ENCODE assay signal across 13 cellular contexts in the genomic region with DNA sequence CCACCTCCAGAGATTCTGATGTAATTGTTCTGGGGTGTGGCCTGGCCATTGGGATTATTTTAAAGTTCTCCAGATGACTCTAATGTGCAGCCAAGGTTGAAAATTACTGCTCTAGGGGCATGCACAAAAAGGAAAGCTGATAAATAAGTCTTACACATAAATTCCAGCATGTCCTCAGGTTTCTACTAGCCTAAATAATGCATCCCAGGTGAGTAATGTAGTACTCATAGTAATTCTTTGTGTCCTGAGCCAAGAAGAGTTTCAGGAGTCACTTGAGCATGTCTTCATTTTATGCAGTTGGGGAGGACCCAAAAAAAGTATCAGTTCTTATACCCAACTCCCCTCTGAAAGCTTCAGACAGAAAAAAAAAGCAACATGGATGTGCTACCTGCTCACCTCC.
DNase-seq lines count a peak whose midpoint lies in the region; ATAC-seq, FAIRE-seq and TF ChIP-seq lines count a peak whose summit lies in the region.
"Had no signal": no experiment of that assay in that cellular context is flagged by ENCODE, and none has a peak within 500 bp of the region (broad histone marks: within the 10 kb centered on the region; RNA-seq: fewer than 3 reads in every experiment).

No MANE protein-coding gene starts in this region.

- H3K27ac ChIP-seq in RWPE1 (peak overlapping the region; percentile 53; the same call in 1 of the 2 replicates), epithelial cell of prostate (peak overlapping the region; percentile 25), keratinocyte (ENCODE audit: control insufficient read depth, insufficient read depth, low read length) (peak overlapping the region; percentile 19)
- H3K27ac ChIP-seq: BLaER1 treated with 17β-estradiol and CSF1 and Interleukin-3, amounts not matched to agents 10 nM and 100 nM; GM23248 had no signal

- no peaks in the 10 kb centered on the region for H3K27me3 ChIP-seq in keratinocyte (ENCODE audit: control insufficient read depth, extremely low read depth, insufficient read depth, low read length)
- H3K27me3 ChIP-seq: BLaER1 treated with 17β-estradiol and CSF1 and Interleukin-3, amounts not matched to agents 10 nM and 100 nM had no signal

- H3K27ac Mint-ChIP-seq in activated CD8-positive, alpha-beta T cell treated with anti-CD3 and anti-CD28 coated beads, Interleukin-2, amount 10 ng/mL, durations not matched to agents 7 days and 5 days, result no peak overlapping the region
- no peak overlapping the region for H3K27ac Mint-ChIP-seq in activated CD8-positive, alpha-beta memory T cell treated with anti-CD3 and anti-CD28 coated beads, Interleukin-2, amount 10 ng/mL, durations not matched to agents 7 days and 5 days
- H3K27ac Mint-ChIP-seq: CD4-positive, CD25-positive, alpha-beta regulatory T cell had no signal

- TF ChIP-seq CTCF in RWPE1 (conservative IDR thresholded peaks at IDR 0.05; ENCODE audit: low read depth) (no peak), keratinocyte (optimal IDR thresholded peaks at IDR 0.05 in 1 of 3, IDR thresholded peaks at IDR 0.05 in 1 of 3, conservative IDR thresholded peaks at IDR 0.05 in 1 of 3; ENCODE audit: extremely low read depth in 1 of 3, insufficient read depth in 2 of 3, low read length in 3 of 3) (no peak)

- peak overlapping the region; percentile 57 for H3K4me2 ChIP-seq in keratinocyte (ENCODE audit: control insufficient read depth, extremely low read depth, insufficient read depth, low read depth, low read length)
- H3K4me2 ChIP-seq: BLaER1 treated with 17β-estradiol and CSF1 and Interleukin-3, amounts not matched to agents 10 nM and 100 nM had no signal

- H3K27me3 Mint-ChIP-seq in activated CD8-positive, alpha-beta T cell treated with anti-CD3 and anti-CD28 coated beads, Interleukin-2, amount 10 ng/mL, durations not matched to agents 7 days and 5 days (ENCODE audit: low read depth), result peaks cover 7% of the 10 kb centered on the region
- peaks cover 11% of the 10 kb centered on the region for H3K27me3 Mint-ChIP-seq in activated CD8-positive, alpha-beta memory T cell treated with anti-CD3 and anti-CD28 coated beads, Interleukin-2, amount 10 ng/mL, durations not matched to agents 7 days and 5 days

- H3K36me3 Mint-ChIP-seq in activated CD8-positive, alpha-beta T cell treated with anti-CD3 and anti-CD28 coated beads, Interleukin-2, amount 10 ng/mL, durations not matched to agents 7 days and 5 days (ENCODE audit: low read depth), result no peaks in the 10 kb centered on the region
- H3K36me3 Mint-ChIP-seq in activated CD8-positive, alpha-beta memory T cell treated with anti-CD3 and anti-CD28 coated beads, Interleukin-2, amount 10 ng/mL, durations not matched to agents 7 days and 5 days, result no peaks in the 10 kb centered on the region
- H3K36me3 Mint-ChIP-seq: CD4-positive, CD25-positive, alpha-beta regulatory T cell had no signal

- CTCF ChIA-PET in RWPE1 (lab: Yijun Ruan, JAX), result no interaction called here
- CTCF ChIA-PET in activated CD8-positive, alpha-beta T cell treated with anti-CD3 and anti-CD28 coated beads, Interleukin-2, amount 10 ng/mL, durations not matched to agents 7 days and 5 days (lab: Charles Lee), result no interaction called here
- CTCF ChIA-PET in activated CD8-positive, alpha-beta memory T cell treated with anti-CD3 and anti-CD28 coated beads, Interleukin-2, amount 10 ng/mL, durations not matched to agents 7 days and 5 days (lab: Charles Lee), result no interaction called here

- peaks cover 12% of the 10 kb centered on the region for H3K4me1 ChIP-seq in keratinocyte (ENCODE audit: control insufficient read depth, extremely low read depth, insufficient read depth, low read length)
- H3K4me1 ChIP-seq: BLaER1 treated with 17β-estradiol and CSF1 and Interleukin-3, amounts not matched to agents 10 nM and 100 nM had no signal

- H3K4me1 Mint-ChIP-seq in activated CD8-positive, alpha-beta T cell treated with anti-CD3 and anti-CD28 coated beads, Interleukin-2, amount 10 ng/mL, durations not matched to agents 7 days and 5 days (ENCODE audit: low read depth), result no peaks in the 10 kb centered on the region
- H3K4me1 Mint-ChIP-seq in activated CD8-positive, alpha-beta memory T cell treated with anti-CD3 and anti-CD28 coated beads, Interleukin-2, amount 10 ng/mL, durations not matched to agents 7 days and 5 days, result no peaks in the 10 kb centered on the region
- H3K4me1 Mint-ChIP-seq: CD4-positive, CD25-positive, alpha-beta regulatory T cell had no signal

- no peak overlapping the region for H3K4me3 ChIP-seq in keratinocyte (ENCODE audit: control insufficient read depth in 2 of 3, extremely low read depth in 1 of 3, insufficient read depth in 2 of 3, low read depth in 1 of 3, low read length in 3 of 3)
- H3K4me3 ChIP-seq: BLaER1 treated with 17β-estradiol and CSF1 and Interleukin-3, amounts not matched to agents 10 nM and 100 nM; GM23248 had no signal

- dilution Hi-C loops in keratinocyte (cut with MboI; ENCODE audit: extremely low pct_ligation_motif_present, low sequenced_read_pairs), result no loop called here

- no peak for ATAC-seq in activated CD8-positive, alpha-beta T cell treated with anti-CD3 and anti-CD28 coated beads, Interleukin-2, amount 10 ng/mL, durations not matched to agents 7 days and 5 days
- no peak for ATAC-seq in activated CD8-positive, alpha-beta memory T cell treated with anti-CD3 and anti-CD28 coated beads, Interleukin-2, amount 10 ng/mL, durations not matched to agents 7 days and 5 days

- H3K9me3 Mint-ChIP-seq in activated CD8-positive, alpha-beta T cell treated with anti-CD3 and anti-CD28 coated beads, Interleukin-2, amount 10 ng/mL, durations not matched to agents 7 days and 5 days (ENCODE audit: insufficient read depth), result no peaks in the 10 kb centered on the region
- H3K9me3 Mint-ChIP-seq in activated CD8-positive, alpha-beta memory T cell treated with anti-CD3 and anti-CD28 coated beads, Interleukin-2, amount 10 ng/mL, durations not matched to agents 7 days and 5 days (ENCODE audit: low read depth), result no peaks in the 10 kb centered on the region

- H3K9me3 ChIP-seq in keratinocyte (ENCODE audit: control insufficient read depth, low read depth, low read length), result no peaks in the 10 kb centered on the region
- H3K9me3 ChIP-seq: BLaER1 treated with 17β-estradiol and CSF1 and Interleukin-3, amounts not matched to agents 10 nM and 100 nM had no signal

- peak; percentile 78 for FAIRE-seq in keratinocyte (lab: Jason Lieb, UNC)
- FAIRE-seq: H54 had no signal

- H3K79me2 ChIP-seq in keratinocyte (ENCODE audit: control insufficient read depth, insufficient read depth, low read length), result no peaks in the 10 kb centered on the region

- H3K9me1 ChIP-seq in keratinocyte (ENCODE audit: control insufficient read depth, extremely low read depth, insufficient read depth, low read length), result no peaks in the 10 kb centered on the region

- no peak overlapping the region for H2AFZ ChIP-seq in keratinocyte (ENCODE audit: control insufficient read depth, low read length)
- H2AFZ ChIP-seq: GM23248 had no signal

- DNase-seq in HPDE6-E6E7 (ENCODE audit: extremely low spot score), result peak; percentile 65
- DNase-seq in RWPE1 (ENCODE audit: low spot score), result peak; percentile 91
- peak; percentile 59 for DNase-seq in epithelial cell of prostate (ENCODE audit: low read depth, low spot score)
- peak; percentile 54 for DNase-seq in keratinocyte (ENCODE audit: low read depth, low spot score)
- DNase-seq in stimulated activated CD4-positive, alpha-beta T cell treated with anti-CD3 and anti-CD28 coated beads, Interleukin-15, amount 100 ng/mL, for 24 hours, result no peak
- DNase-seq in activated CD8-positive, alpha-beta T cell treated with anti-CD3 and anti-CD28 coated beads, Interleukin-2, amount 10 ng/mL, durations not matched to agents 7 days and 5 days, result no peak
- DNase-seq in activated CD8-positive, alpha-beta memory T cell treated with anti-CD3 and anti-CD28 coated beads, Interleukin-2, amount 50 U/mL, for 48 hours, result no peak
- no peak for DNase-seq in activated CD8-positive, alpha-beta memory T cell treated with anti-CD3 and anti-CD28 coated beads, Interleukin-2, amount 10 ng/mL, durations not matched to agents 7 days and 5 days
- DNase-seq: ACHN; CD4-positive, CD25-positive, alpha-beta regulatory T cell; GM23248 had no signal

- no peaks in the 10 kb centered on the region for H3K36me3 ChIP-seq in keratinocyte (ENCODE audit: control insufficient read depth in 2 of 2, extremely low read depth in 1 of 2, insufficient read depth in 2 of 2, low read length in 2 of 2)
- H3K36me3 ChIP-seq: BLaER1 treated with 17β-estradiol and CSF1 and Interleukin-3, amounts not matched to agents 10 nM and 100 nM had no signal

- H3K9ac ChIP-seq in keratinocyte (ENCODE audit: control insufficient read depth, extremely low read depth, insufficient read depth, low read length), result no peak overlapping the region
- H3K9ac ChIP-seq: BLaER1 treated with 17β-estradiol and CSF1 and Interleukin-3, amounts not matched to agents 10 nM and 100 nM; GM23248 had no signal

- no peaks in the 10 kb centered on the region for H4K20me1 ChIP-seq in keratinocyte (ENCODE audit: control insufficient read depth, extremely low read depth, insufficient read depth, low read length)
- H4K20me1 ChIP-seq: BLaER1 treated with 17β-estradiol and CSF1 and Interleukin-3, amounts not matched to agents 10 nM and 100 nM had no signal

- POLR2A ChIA-PET in RWPE1 (lab: Yijun Ruan, JAX; ENCODE audit: low non-redundant PET), result interaction anchor here (0.6 kb wide), 1 partner anchor 12 kb away, joined by 3 read pairs; no protein-coding TSS in a partner anchor
- POLR2A ChIA-PET in activated CD8-positive, alpha-beta T cell treated with anti-CD3 and anti-CD28 coated beads, Interleukin-2, amount 10 ng/mL, durations not matched to agents 7 days and 5 days (lab: Charles Lee), result no interaction called here

- H3K4me3 Mint-ChIP-seq in activated CD8-positive, alpha-beta T cell treated with anti-CD3 and anti-CD28 coated beads, Interleukin-2, amount 10 ng/mL, durations not matched to agents 7 days and 5 days, result no peak overlapping the region
- H3K4me3 Mint-ChIP-seq in activated CD8-positive, alpha-beta memory T cell treated with anti-CD3 and anti-CD28 coated beads, Interleukin-2, amount 10 ng/mL, durations not matched to agents 7 days and 5 days, result no peak overlapping the region
- H3K4me3 Mint-ChIP-seq: CD4-positive, CD25-positive, alpha-beta regulatory T cell had no signal

Comparison
In these comparisons a context has a peak if more than half of its experiments do, and no peak if none do; other contexts are left out.
1. DNase-seq: peak in HPDE6-E6E7 (single experiment), RWPE1 (single experiment), epithelial cell of prostate (single experiment) and keratinocyte (single experiment); none in stimulated activated CD4-positive, alpha-beta T cell treated with anti-CD3 and anti-CD28 coated beads, Interleukin-15, amount 100 ng/mL, for 24 hours (single experiment), activated CD8-positive, alpha-beta T cell treated with anti-CD3 and anti-CD28 coated beads, Interleukin-2, amount 10 ng/mL, durations not matched to agents 7 days and 5 days (single experiment), activated CD8-positive, alpha-beta memory T cell treated with anti-CD3 and anti-CD28 coated beads, Interleukin-2, amount 50 U/mL, for 48 hours (single experiment) and activated CD8-positive, alpha-beta memory T cell treated with anti-CD3 and anti-CD28 coated beads, Interleukin-2, amount 10 ng/mL, durations not matched to agents 7 days and 5 days (single experiment).
2. Peak in every context shown above with its lines, with median percentiles within 50 percentile points of each other: H3K27ac ChIP-seq.